In genomic region chr13:95301135-95301946, GRCh38 we compare ENCODE assay signal across 8 cellular contexts. TPM values are rescaled to one million over a fixed set of nuclear protein-coding genes. Genes with fewer than 3 reads are reported as not detected.
A peak's percentile ranks its signal among the peaks of the same experiment; 100 is the strongest.
DNase-seq lines count a peak whose midpoint lies in the region; ATAC-seq and TF ChIP-seq lines count a peak whose summit lies in the region.

TSS of gene ABCC4 (minus strand) at chr13:95301451. CDS start at chr13:95301314, 137 bp downstream.

- peaks cover 26% of the 10 kb centered on the region for H3K4me1 Mint-ChIP-seq in activated B cell treated with CpG ODN at 0.5 μM for 24 hours
- H3K4me1 Mint-ChIP-seq in central memory CD8-positive, alpha-beta T cell = peaks cover 25% of the 10 kb centered on the region

- H3K27me3 Mint-ChIP-seq in activated B cell treated with CpG ODN at 0.5 μM for 24 hours = no peaks in the 10 kb centered on the region
- H3K27me3 Mint-ChIP-seq in central memory CD8-positive, alpha-beta T cell = no peaks in the 10 kb centered on the region

- no peaks in the 10 kb centered on the region for H3K9me3 Mint-ChIP-seq in activated B cell treated with CpG ODN at 0.5 μM for 24 hours
- no peaks in the 10 kb centered on the region for H3K9me3 Mint-ChIP-seq in central memory CD8-positive, alpha-beta T cell

- no peak for TF ChIP-seq CTCF in activated B cell treated with CpG ODN at 0.5 μM for 24 hours (IDR thresholded peaks at IDR 0.05)

- no peaks in the 10 kb centered on the region for H3K36me3 Mint-ChIP-seq in activated B cell treated with CpG ODN at 0.5 μM for 24 hours (ENCODE audit: low read depth)
- no peaks in the 10 kb centered on the region for H3K36me3 Mint-ChIP-seq in central memory CD8-positive, alpha-beta T cell (ENCODE audit: insufficient read depth)

- H3K27ac Mint-ChIP-seq in activated B cell treated with CpG ODN at 0.5 μM for 24 hours = peak within 1 kb of the TSS; percentile 38
- peak within 1 kb of the TSS; percentile 54 for H3K27ac Mint-ChIP-seq in central memory CD8-positive, alpha-beta T cell (ENCODE audit: low read depth)

- peak; percentile 81 for ATAC-seq in GM18517 (IDR thresholded peaks at IDR 0.05; ENCODE audit: unreplicated experiment)
- peak; percentile 85 for ATAC-seq in HG02973 (IDR thresholded peaks at IDR 0.05; ENCODE audit: unreplicated experiment)
- peak; percentile 82 for ATAC-seq in activated B cell treated with CpG ODN at 0.5 μM for 24 hours (ENCODE audit: low read depth)
- ATAC-seq in central memory CD8-positive, alpha-beta T cell (replicated peaks; ENCODE audit: extremely low read depth, poor library complexity, severe bottlenecking) = peak; percentile 71

- peak; percentile 81 for DNase-seq in 8988T
- DNase-seq in NCI-H2196 treated with DMSO at 0.1 percent for 48 hours (lab: John Stamatoyannopoulos, UW; ENCODE audit: unreplicated experiment) = peak; percentile 6
- peak; percentile 61 for DNase-seq in activated B cell treated with CpG ODN at 0.5 μM for 24 hours
- peak; percentile 20 to 21 for DNase-seq in central memory CD8-positive, alpha-beta T cell (ENCODE audit: low spot score in 2 of 2)
- peak; percentile 88 for DNase-seq in kidney tubule cell (ENCODE audit: low spot score)
- DNase-seq in stimulated activated CD4-positive, alpha-beta T cell treated with anti-CD3 and anti-CD28 coated beads, Interleukin-1b, Interleukin-23, amount 100 ng/mL, for 48 hours = peak; percentile 59

- peak within 1 kb of the TSS; percentile 83 for H3K4me3 Mint-ChIP-seq in activated B cell treated with CpG ODN at 0.5 μM for 24 hours
- peak within 1 kb of the TSS; percentile 84 for H3K4me3 Mint-ChIP-seq in central memory CD8-positive, alpha-beta T cell

- intact Hi-C loops in activated B cell treated with CpG ODN at 0.5 μM for 24 hours (cut with micrococcal nuclease) = loop anchor here (1.0 to 5.0 kb wide), 4 partner anchors 21 to 376 kb away; partner anchors contain the start of gene DNAJC3

- CTCF ChIA-PET in activated B cell treated with CpG ODN at 0.5 μM for 24 hours (lab: Charles Lee) = interaction anchor here (0.8 to 2.4 kb wide), 6 partner anchors 75 to 112 kb away, joined by 3 to 13 read pairs (median 5); no protein-coding TSS in a partner anchor

- POLR2A ChIA-PET in activated B cell treated with CpG ODN at 0.5 μM for 24 hours (lab: Charles Lee) = interaction anchor here (0.6 kb wide), 1 partner anchor 11 kb away, joined by 6 read pairs; no protein-coding TSS in a partner anchor

RNA-seq across cellular contexts. Expression of gene ABCC4, which starts in this region (rescaled TPM):
- 10.8 and 11.7 TPM in 2 replicates for total RNA-seq in activated B cell treated with CpG ODN at 0.5 μM for 24 hours

Comparison
In these comparisons a context has a peak if more than half of its experiments do, and no peak if none do; other contexts are left out.
1. Peak in every context shown above with its lines: DNase-seq and ATAC-seq.
2. DNase-seq: peak in every context shown above with its lines; median percentile 88 in kidney tubule cell; 81 in 8988T; 61 in activated B cell treated with CpG ODN at 0.5 μM for 24 hours; 59 in stimulated activated CD4-positive, alpha-beta T cell treated with anti-CD3 and anti-CD28 coated beads, Interleukin-1b, Interleukin-23, amount 100 ng/mL, for 48 hours; 20 in central memory CD8-positive, alpha-beta T cell; 6 in NCI-H2196 treated with DMSO at 0.1 percent for 48 hours.